In genomic region chr3:64490180-64490579, GRCh38 we compare ENCODE assay signal across 23 cellular contexts.
DNase-seq lines count a peak whose midpoint lies in the region; ATAC-seq and TF ChIP-seq lines count a peak whose summit lies in the region.
"Had no signal": no experiment of that assay in that cellular context is flagged by ENCODE, and none has a peak within 500 bp of the region (broad histone marks: within the 10 kb centered on the region; RNA-seq: fewer than 3 reads in every experiment).

No MANE protein-coding gene starts in this region.

- no peak overlapping the region for H2AK9ac ChIP-seq in IMR-90 (replicated peaks; ENCODE audit: low read depth, low read length, poor library complexity)

- 89% methylated on average over 3 of the region's 4 CpGs; no CpG with 5 or more reads in 1 of the 2 experiments for WGBS in IMR-90 (ENCODE audit: extremely low coverage in 2 of 2, insufficient read length in 1 of 2), 2 experiments
- 72% methylated on average over 4 of the region's 4 CpGs for WGBS in hepatocyte (ENCODE audit: low lambda C conversion rate, missing lambda C conversion rate)

- H3K9me2 ChIP-seq in hepatocyte (replicated peaks; ENCODE audit: insufficient read depth), result no peaks in the 10 kb centered on the region

- TF ChIP-seq POLR2A in IMR-90 (IDR thresholded peaks at IDR 0.05; ENCODE audit: low read depth, low read length), result no peak

- H2AK5ac ChIP-seq in IMR-90 (ENCODE audit: low read depth, low read length), result peak overlapping the region; percentile 38; the same call in 1 of the 2 replicates

- H2BK120ac ChIP-seq in IMR-90 (ENCODE audit: low read depth, low read length), result peak overlapping the region; percentile 82

- intact Hi-C loops in IMR-90 (cut with micrococcal nuclease), result no loop called here

- H3K79me2 ChIP-seq in hepatocyte, result no peaks in the 10 kb centered on the region

- H3K56ac ChIP-seq in IMR-90 (ENCODE audit: extremely low read depth, insufficient read depth, low read length), result no peak overlapping the region

- H3K36me3 ChIP-seq in IMR-90 (ENCODE audit: control insufficient read depth, insufficient read depth, low read length) (no peaks in the 10 kb centered on the region), hepatocyte (replicated peaks; ENCODE audit: insufficient read depth, low read depth) (no peaks in the 10 kb centered on the region)
- H3K36me3 ChIP-seq: MG63, Peyer's patch had no signal

- TF ChIP-seq CTCF in IMR-90 (conservative IDR thresholded peaks at IDR 0.05; ENCODE audit: low read depth, low read length), result no peak
- no peak for TF ChIP-seq CTCF in hepatocyte (IDR thresholded peaks at IDR 0.05; ENCODE audit: poor library complexity)

- peak overlapping the region; percentile 82 for H4K91ac ChIP-seq in IMR-90 (ENCODE audit: insufficient read depth, low read depth, low read length)

- CTCF ChIA-PET in IMR-90 (lab: Yijun Ruan, JAX), result no interaction called here

- H4K20me1 ChIP-seq in IMR-90 (ENCODE audit: insufficient read depth, low read length), result no peaks in the 10 kb centered on the region
- no peaks in the 10 kb centered on the region for H4K20me1 ChIP-seq in hepatocyte (ENCODE audit: insufficient read depth, poor library complexity, severe bottlenecking)

- H3K4me2 ChIP-seq in IMR-90 (ENCODE audit: low read depth, low read length), result no peak overlapping the region
- peak overlapping the region; percentile 72 for H3K4me2 ChIP-seq in hepatocyte

- H3K14ac ChIP-seq in IMR-90 (replicated peaks; ENCODE audit: low read depth, low read length), result no peak overlapping the region; the same call in 1 of the 2 replicates

- H3K9me3 ChIP-seq in IMR-90 (ENCODE audit: control insufficient read depth, insufficient read depth, low read length) (no peaks in the 10 kb centered on the region), hepatocyte (ENCODE audit: low read depth) (no peaks in the 10 kb centered on the region)
- H3K9me3 ChIP-seq: MG63, Peyer's patch had no signal

- H2AFZ ChIP-seq in IMR-90 (replicated peaks; ENCODE audit: low read length, poor library complexity) (no peak overlapping the region), hepatocyte (no peak overlapping the region)

- no peaks in the 10 kb centered on the region for H3K79me1 ChIP-seq in IMR-90 (ENCODE audit: low read depth in 1 of 2, low read length in 2 of 2)

- peak overlapping the region; percentile 94 for H2BK20ac ChIP-seq in IMR-90 (ENCODE audit: low read depth, low read length)

- peak overlapping the region; percentile 89 for H3K4ac ChIP-seq in IMR-90 (ENCODE audit: low read depth, low read length)

- no peak for ATAC-seq in IMR-90 (ENCODE audit: low read depth)
- ATAC-seq in GM18502 (IDR thresholded peaks at IDR 0.05; ENCODE audit: poor library complexity, unreplicated experiment), result no peak
- ATAC-seq in HG03469 (IDR thresholded peaks at IDR 0.05; ENCODE audit: unreplicated experiment), result no peak
- ATAC-seq: GM12878, Right ventricle myocardium inferior had no signal

- TF ChIP-seq RAD21 in IMR-90 (IDR thresholded peaks at IDR 0.05; ENCODE audit: low read length), result no peak

- H2BK5ac ChIP-seq in IMR-90 (ENCODE audit: low read depth, low read length, poor library complexity, severe bottlenecking), result no peak overlapping the region

- H3K18ac ChIP-seq in IMR-90 (ENCODE audit: low read depth, low read length), result peak overlapping the region; percentile 22; the same call in 1 of the 2 replicates

- H4K8ac ChIP-seq in IMR-90 (ENCODE audit: low read depth in 2 of 2, low read length in 2 of 2), result no peak overlapping the region

- in situ Hi-C loops in IMR-90 (cut with MboI; ENCODE audit: low sequenced_read_pairs), result no loop called here

- no peak overlapping the region; the same call in 1 of the 2 replicates for H4K5ac ChIP-seq in IMR-90 (ENCODE audit: low read depth, low read length)

- POLR2A ChIA-PET in IMR-90 (lab: Charles Lee; ENCODE audit: unreplicated experiment), result no interaction called here

- H3K9me1 ChIP-seq in IMR-90 (ENCODE audit: insufficient read depth, low read length), result peaks cover 14% of the 10 kb centered on the region

- H3K9ac ChIP-seq in IMR-90 (ENCODE audit: low read depth, low read length), result no peak overlapping the region

- H2BK15ac ChIP-seq in IMR-90 (ENCODE audit: low read depth, low read length), result peak overlapping the region; percentile 2; the same call in 2 of the 3 replicates

- H3K27ac ChIP-seq in IMR-90 (ENCODE audit: insufficient read depth, low read length) (no peak overlapping the region), hepatocyte (peak overlapping the region; percentile 42)
- H3K27ac ChIP-seq: Peyer's patch had no signal

- 0 out of 2 replicates have a peak overlapping the region, but pooled peaks have one; percentile 32 for H3K23ac ChIP-seq in IMR-90 (ENCODE audit: low read depth, low read length)

- dilution Hi-C loops in IMR-90 (cut with HindIII; ENCODE audit: low sequenced_read_pairs, unreplicated experiment), result no loop called here

- H3K4me1 ChIP-seq in IMR-90 (ENCODE audit: control insufficient read depth, insufficient read depth, low read length) (peaks cover 6% of the 10 kb centered on the region; the same call in 1 of the 2 replicates), hepatocyte (ENCODE audit: insufficient read depth) (peaks cover 36% of the 10 kb centered on the region)
- H3K4me1 ChIP-seq: Peyer's patch had no signal

- no TSS peak for BruUV-seq in IMR-90 (replicated peaks; lab: Mats Ljungman, UMichigan)

- DNase-seq in DMS53 (lab: John Stamatoyannopoulos, UW) (peak; percentile 12), DMS53 treated with DMSO at 0.1 percent for 48 hours (lab: John Stamatoyannopoulos, UW; ENCODE audit: unreplicated experiment) (no peak), IMR-90 (no peak), hepatocyte (ENCODE audit: low spot score) (no peak), retina (peak; percentile 22), HT-29 (ENCODE audit: low spot score) (no peak)
- DNase-seq: AML-193; COR-L47; GF-D8; HFFc6; Kasumi-1; MG63; NCI-H1048; NCI-H1436; NCI-H1930; NCI-H446 treated with DMSO at 0.1 percent for 48 hours; NCI-H69; NK-92 treated with Interleukin-12 subunit alpha and Interleukin-12 subunit beta, amount 100 ng/mL, for 24 hours had no signal

- H3K27me3 ChIP-seq in IMR-90 (ENCODE audit: control insufficient read depth, insufficient read depth, low read length) (peaks cover 5% of the 10 kb centered on the region; the same call in 1 of the 2 replicates), hepatocyte (no peaks in the 10 kb centered on the region)
- H3K27me3 ChIP-seq: MG63, Peyer's patch had no signal

- H3K4me3 ChIP-seq in IMR-90 (ENCODE audit: insufficient read depth, low read depth, low read length), result no peak overlapping the region
- no peak overlapping the region for H3K4me3 ChIP-seq in hepatocyte
- H3K4me3 ChIP-seq: GM12878, MG63 had no signal

TF ChIP-seq in IMR-90, 13 proteins besides CTCF, POLR2A, EP300 and RAD21:
- no peak for TF ChIP-seq RFX5 (IDR thresholded peaks at IDR 0.05; ENCODE audit: low read depth, low read length)
- no peak for TF ChIP-seq CEBPB (IDR thresholded peaks at IDR 0.05; ENCODE audit: low read depth, low read length)

Comparison
In these comparisons a context has a peak if more than half of its experiments do, and no peak if none do; other contexts are left out.
1. DNase-seq: peak in DMS53 (single experiment) and retina (single experiment); none in DMS53 treated with DMSO at 0.1 percent for 48 hours (single experiment), IMR-90 (single experiment), hepatocyte (single experiment) and HT-29 (single experiment).